8 cellular contexts compared by ENCODE assay signal in genomic region chr2:30115141-30115980, GRCh38. TPM values are rescaled to one million over a fixed set of nuclear protein-coding genes. Genes with fewer than 3 reads are reported as not detected.
A peak's percentile ranks its signal among the peaks of the same experiment; 100 is the strongest.
DNase-seq lines count a peak whose midpoint lies in the region; ATAC-seq, FAIRE-seq and TF ChIP-seq lines count a peak whose summit lies in the region.

No MANE protein-coding gene starts in this region.

- H3K4me1 ChIP-seq in Karpas-422 (ENCODE audit: low read length): no peaks in the 10 kb centered on the region
- H3K4me1 ChIP-seq in tibial nerve: peaks cover 0 to 3% (median 0%) of the 10 kb centered on the region in 4 donors

- no peaks in the 10 kb centered on the region for H4K20me1 ChIP-seq in Karpas-422 (ENCODE audit: insufficient read depth, low read depth, low read length)

- H3K9me3 ChIP-seq in Karpas-422 (ENCODE audit: low read length) (no peaks in the 10 kb centered on the region), tibial nerve (no peaks in the 10 kb centered on the region)

- WGBS in tibial nerve, 2 donors: 50 to 53% methylated on average over 19 of the region's 19 CpGs

- no peak for TF ChIP-seq POLR2A in tibial nerve (IDR thresholded peaks at IDR 0.05)

- H3K36me3 ChIP-seq in Karpas-422 (ENCODE audit: insufficient read depth, low read length): no peaks in the 10 kb centered on the region
- no peaks in the 10 kb centered on the region for H3K36me3 ChIP-seq in tibial nerve

- peak; percentile 57 for ATAC-seq in omental fat pad (ENCODE audit: low FRiP score)
- ATAC-seq in HG03354 (IDR thresholded peaks at IDR 0.05; ENCODE audit: poor library complexity, severe bottlenecking, unreplicated experiment): no peak

- no peaks in the 10 kb centered on the region for H3K79me2 ChIP-seq in Karpas-422 (ENCODE audit: low read length)

- DNase-seq in G401 (ENCODE audit: low spot score): peak; percentile 88
- peak; percentile 82 for DNase-seq in Karpas-422
- DNase-seq in RCC 7860 (ENCODE audit: low spot score): peak; percentile 88
- peak; percentile 19 for DNase-seq in activated gamma-delta T cell treated with anti-CD3 and anti-CD28 coated beads, Interleukin-2, amount 50 U/mL, for 16 hours (ENCODE audit: low read depth)
- peak; percentile 45 to 60 for DNase-seq in frontal cortex (ENCODE audit: low spot score in 2 of 2)
- DNase-seq in omental fat pad (ENCODE audit: low spot score): peak; percentile 93
- peak; percentile 83 to 93 for DNase-seq in tibial nerve (ENCODE audit: low spot score in 2 of 2)

- no peak overlapping the region for H3K4me3 ChIP-seq in Karpas-422 (ENCODE audit: low read length)
- no peak overlapping the region for H3K4me3 ChIP-seq in tibial nerve

- FAIRE-seq in RCC 7860 (lab: Jason Lieb, UNC) (peak; percentile 76), frontal cortex (lab: Jason Lieb, UNC) (no peak)

- H3K9ac ChIP-seq in Karpas-422 (ENCODE audit: low read length): no peak overlapping the region

- H2AFZ ChIP-seq in Karpas-422 (ENCODE audit: low read length): no peak overlapping the region

- H3K27ac ChIP-seq in Karpas-422 (ENCODE audit: low read length): no peak overlapping the region
- no peak overlapping the region for H3K27ac ChIP-seq in tibial nerve

- TF ChIP-seq CTCF in omental fat pad (IDR thresholded peaks at IDR 0.05): peak in 1 of 3 donors; percentile 75
- TF ChIP-seq CTCF in tibial nerve (IDR thresholded peaks at IDR 0.05): peak; percentile 81 to 93 (median 85)

- in situ Hi-C loops in G401 (cut with HindIII; ENCODE audit: low sequenced_read_pairs): no loop called here

- H3K4me2 ChIP-seq in Karpas-422 (ENCODE audit: low read depth, low read length, poor library complexity, severe bottlenecking): no peak overlapping the region

- no peaks in the 10 kb centered on the region for H3K9me2 ChIP-seq in Karpas-422 (replicated peaks; ENCODE audit: insufficient read depth, low read length)

- H3K27me3 ChIP-seq in Karpas-422 (ENCODE audit: low read length): no peaks in the 10 kb centered on the region
- no peaks in the 10 kb centered on the region for H3K27me3 ChIP-seq in tibial nerve

- no peak for TF ChIP-seq EP300 in tibial nerve (IDR thresholded peaks at IDR 0.05)

RNA-seq across cellular contexts. Expression of gene YPEL5, which starts 31.4 kb away (rescaled TPM):
- 37.1 and 43.7 TPM in 2 replicates for total RNA-seq in G401 (2014; rRNA removed; shearing (Covaris generic))
- 22.8 and 54.6 TPM in 2 replicates for total RNA-seq in Karpas-422 (2014; rRNA removed; shearing (Covaris generic); ENCODE audit: low replicate concordance)
- total RNA-seq in frontal cortex: 133 TPM
- total RNA-seq in omental fat pad: 100 to 1,000 TPM in 1 of 4 donors, 10 to 100 TPM in 3; 69.1 to 254 (median 80.1) TPM
- total RNA-seq in tibial nerve: 10 to 100 TPM; 53.4 to 94.2 (median 71.4) TPM

Comparison
In these comparisons a context has a peak if more than half of its experiments do, and no peak if none do; other contexts are left out.
1. DNase-seq: peak in every context shown above with its lines; median percentile 93 in omental fat pad; 88 in G401; 88 in RCC 7860; 88 in tibial nerve; 82 in Karpas-422; 52 in frontal cortex; 19 in activated gamma-delta T cell treated with anti-CD3 and anti-CD28 coated beads, Interleukin-2, amount 50 U/mL, for 16 hours.